ENCODE assay signal across 8 cellular contexts in the genomic region with DNA sequence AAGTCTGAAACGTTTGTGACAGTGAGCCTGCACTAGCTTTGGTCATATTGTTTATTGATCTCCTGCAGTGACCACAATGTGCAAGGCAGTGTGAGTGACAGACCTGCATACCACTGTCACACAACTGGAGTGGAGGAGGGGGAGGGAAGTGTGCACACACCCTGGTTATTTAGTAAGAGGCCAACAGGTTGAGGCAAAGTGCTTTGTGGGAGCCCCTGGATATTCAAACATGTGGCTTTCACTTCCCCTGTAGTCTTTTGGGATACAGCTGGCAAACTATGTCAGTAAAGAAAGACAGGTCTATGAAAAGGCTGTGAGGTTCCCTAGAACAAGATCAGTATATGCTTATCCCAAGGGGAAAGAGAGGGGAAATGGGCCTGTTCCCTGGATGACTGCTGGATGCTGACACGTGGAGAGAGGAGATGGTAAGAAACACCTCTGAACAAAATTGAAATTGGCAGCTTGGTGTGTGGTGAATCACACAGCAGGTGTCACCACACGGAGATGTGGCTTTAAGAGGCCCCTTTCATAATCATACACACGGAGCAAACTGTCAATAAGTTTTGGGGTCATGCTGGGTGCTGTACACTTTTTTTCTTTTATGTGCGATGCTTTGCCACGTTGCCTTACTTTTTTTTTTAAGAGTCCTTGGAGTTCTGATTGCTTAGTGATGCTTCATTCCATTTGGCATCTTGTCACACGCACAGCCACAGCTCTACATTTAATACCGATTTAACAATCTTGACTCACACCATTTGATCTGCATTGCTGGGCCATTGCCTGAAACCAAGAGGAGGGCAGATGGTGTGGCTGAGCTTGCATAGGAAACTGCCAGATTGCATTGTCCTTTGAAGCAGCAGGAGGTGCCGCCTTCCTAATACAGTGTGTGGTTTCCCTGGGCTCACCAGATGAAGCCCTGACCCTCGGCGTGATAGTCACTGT. TPM values are rescaled to one million over a fixed set of nuclear protein-coding genes. Genes with fewer than 3 reads are reported as not detected.
A peak's percentile ranks its signal among the peaks of the same experiment; 100 is the strongest.
DNase-seq lines count a peak whose midpoint lies in the region; ATAC-seq lines count a peak whose summit lies in the region.

No MANE protein-coding gene starts in this region.

- no peak overlapping the region for H3K4me3 Mint-ChIP-seq in T-helper 2 cell treated with Interferon-gamma antibody and Interleukin-4, amounts not matched to agents 5 μg/mL and 100 μg/mL, for 36 hours

- H3K27ac Mint-ChIP-seq in T-helper 2 cell treated with Interferon-gamma antibody and Interleukin-4, amounts not matched to agents 5 μg/mL and 100 μg/mL, for 36 hours, result peak overlapping the region; percentile 67

- no peaks in the 10 kb centered on the region for H3K27me3 Mint-ChIP-seq in T-helper 2 cell treated with Interferon-gamma antibody and Interleukin-4, amounts not matched to agents 5 μg/mL and 100 μg/mL, for 36 hours (ENCODE audit: low read depth)

- H3K9me3 Mint-ChIP-seq in T-helper 2 cell treated with Interferon-gamma antibody and Interleukin-4, amounts not matched to agents 5 μg/mL and 100 μg/mL, for 36 hours, result no peaks in the 10 kb centered on the region

- ATAC-seq in HG03097 (IDR thresholded peaks at IDR 0.05; ENCODE audit: low FRiP score, unreplicated experiment), result peak; percentile 49
- no peak for ATAC-seq in HG02623 (IDR thresholded peaks at IDR 0.05; ENCODE audit: unreplicated experiment)

- no peaks in the 10 kb centered on the region for H3K36me3 Mint-ChIP-seq in T-helper 2 cell treated with Interferon-gamma antibody and Interleukin-4, amounts not matched to agents 5 μg/mL and 100 μg/mL, for 36 hours (ENCODE audit: low read depth)

- DNase-seq in activated T-cell treated with anti-CD3 and anti-CD28 coated beads for 48 hours (ENCODE audit: low read depth) (peak; percentile 12), myocyte (ENCODE audit: low read depth) (peak; percentile 95), DMS114 treated with DMSO at 0.1 percent for 48 hours (lab: John Stamatoyannopoulos, UW; ENCODE audit: unreplicated experiment) (no peak), NCI-H2029 (lab: John Stamatoyannopoulos, UW) (no peak)
- no peak for DNase-seq in activated T-cell treated with anti-CD3 and anti-CD28 coated beads, Interleukin-2, amount 50 U/mL, for 1 hour
- DNase-seq in T-helper 2 cell treated with Interferon-gamma antibody and Interleukin-4, amounts not matched to agents 5 μg/mL and 100 μg/mL, for 36 hours (ENCODE audit: low spot score), result no peak

- H3K4me1 Mint-ChIP-seq in T-helper 2 cell treated with Interferon-gamma antibody and Interleukin-4, amounts not matched to agents 5 μg/mL and 100 μg/mL, for 36 hours (ENCODE audit: low read depth), result peaks cover 19% of the 10 kb centered on the region

RNA-seq across cellular contexts. Expression of gene OSBP2, which starts 11.3 kb away (rescaled TPM):
- total RNA-seq in myocyte, result 19.3 and 29.7 TPM in 2 replicates
- polyA plus RNA-seq in myocyte (2012), result 7.3 TPM

RNA-seq across cellular contexts. Expression of gene DUSP18, which starts 38.3 kb away (rescaled TPM):
- total RNA-seq in myocyte, result 4.4 and 4.7 TPM in 2 replicates
- polyA plus RNA-seq in myocyte (2012), result 6.1 TPM

Comparison
In these comparisons a context has a peak if more than half of its experiments do, and no peak if none do; other contexts are left out.
1. DNase-seq: peak in activated T-cell treated with anti-CD3 and anti-CD28 coated beads for 48 hours (single experiment) and myocyte (single experiment); none in activated T-cell treated with anti-CD3 and anti-CD28 coated beads, Interleukin-2, amount 50 U/mL, for 1 hour (single experiment), T-helper 2 cell treated with Interferon-gamma antibody and Interleukin-4, amounts not matched to agents 5 μg/mL and 100 μg/mL, for 36 hours (single experiment), DMS114 treated with DMSO at 0.1 percent for 48 hours (single experiment) and NCI-H2029 (single experiment).